8 cellular contexts compared by ENCODE assay signal in genomic region chr19:34403784-34404108, GRCh38. TPM values are rescaled to one million over a fixed set of nuclear protein-coding genes. Genes with fewer than 3 reads are reported as not detected.
DNase-seq lines count a peak whose midpoint lies in the region; ATAC-seq and TF ChIP-seq lines count a peak whose summit lies in the region.

No MANE protein-coding gene starts in this region.

- H3K4me1 Mint-ChIP-seq in neural progenitor cell = peaks cover 2% of the 10 kb centered on the region

- peaks cover 41% of the 10 kb centered on the region for H3K4me1 ChIP-seq in DND-41 (ENCODE audit: insufficient read depth, low read length)
- H3K4me1 ChIP-seq in neural progenitor cell = no peaks in the 10 kb centered on the region

- H3K36me3 Mint-ChIP-seq in neural progenitor cell = peaks cover 22% of the 10 kb centered on the region

- H3K9ac ChIP-seq in DND-41 (ENCODE audit: low read depth, low read length) (peak overlapping the region; percentile 88), neural progenitor cell (no peak overlapping the region)

- H3K27ac Mint-ChIP-seq in neural progenitor cell = no peak overlapping the region

- TF ChIP-seq CTCF in DND-41 (IDR thresholded peaks at IDR 0.05; ENCODE audit: borderline replicate concordance, extremely low read depth, low read length, poor library complexity, severe bottlenecking) = no peak
- TF ChIP-seq CTCF in choroid plexus epithelial cell (conservative IDR thresholded peaks at IDR 0.05; ENCODE audit: low read depth, low read length) = no peak
- no peak for TF ChIP-seq CTCF in neural progenitor cell (IDR thresholded peaks at IDR 0.05)

- no peaks in the 10 kb centered on the region for H3K9me3 Mint-ChIP-seq in neural progenitor cell

- H2AFZ ChIP-seq in DND-41 (ENCODE audit: low read depth, low read length) = peak overlapping the region; percentile 100
- peak overlapping the region; percentile 93 for H2AFZ ChIP-seq in neural progenitor cell (replicated peaks)

- peaks cover 2% of the 10 kb centered on the region for H3K27me3 Mint-ChIP-seq in neural progenitor cell (ENCODE audit: insufficient read depth, low read depth)

- H3K27ac ChIP-seq in DND-41 (ENCODE audit: low read length) (peak overlapping the region; percentile 72), neural progenitor cell (no peak overlapping the region)

- H3K4me2 ChIP-seq in DND-41 (ENCODE audit: insufficient read depth, low read length) (peak overlapping the region; percentile 99), neural progenitor cell (peak overlapping the region; percentile 83)

- peak overlapping the region; percentile 90 for H3K4me3 Mint-ChIP-seq in neural progenitor cell

- no peak for DNase-seq in DND-41
- DNase-seq in choroid plexus epithelial cell (ENCODE audit: low read depth) = no peak
- no peak for DNase-seq in neural progenitor cell (ENCODE audit: low spot score)
- DNase-seq in H4 (ENCODE audit: low spot score) = no peak
- no peak for DNase-seq in DMS 273 treated with DMSO at 0.1 percent for 48 hours (lab: John Stamatoyannopoulos, UW)
- no peak for DNase-seq in NCI-H510A treated with DMSO at 0.1 percent for 48 hours (lab: John Stamatoyannopoulos, UW)
- no peak for DNase-seq in pons (ENCODE audit: low spot score)

- H3K9me3 ChIP-seq in DND-41 (ENCODE audit: insufficient read depth, low read length, severe bottlenecking) = no peaks in the 10 kb centered on the region
- H3K9me3 ChIP-seq in neural progenitor cell (ENCODE audit: low read depth) = no peaks in the 10 kb centered on the region

- H3F3A ChIP-seq in neural progenitor cell (ENCODE audit: low read depth) = peaks cover 10% of the 10 kb centered on the region

- H3K79me2 ChIP-seq in DND-41 (ENCODE audit: insufficient read depth, low read length) (peaks cover 34% of the 10 kb centered on the region), neural progenitor cell (ENCODE audit: low read depth) (peaks cover 37% of the 10 kb centered on the region)

- H3K27me3 ChIP-seq in DND-41 (ENCODE audit: insufficient read depth, low read length, poor library complexity) = no peaks in the 10 kb centered on the region
- H3K27me3 ChIP-seq in neural progenitor cell = no peaks in the 10 kb centered on the region

- H4K20me1 ChIP-seq in DND-41 (ENCODE audit: insufficient read depth, low read length) (peaks cover 6% of the 10 kb centered on the region; the same call in 1 of the 2 replicates), neural progenitor cell (ENCODE audit: low read depth) (peaks cover 13% of the 10 kb centered on the region)

- ATAC-seq in DND-41 (ENCODE audit: insufficient read depth, low read depth) (no peak), HG03342 (IDR thresholded peaks at IDR 0.05; ENCODE audit: unreplicated experiment) (peak; percentile 19)

- H3K36me3 ChIP-seq in DND-41 (ENCODE audit: insufficient read depth, low read length) (peaks cover 34% of the 10 kb centered on the region), neural progenitor cell (no peaks in the 10 kb centered on the region)

- H3K4me3 ChIP-seq in DND-41 (ENCODE audit: low read depth in 1 of 2, low read length in 2 of 2) = peak overlapping the region; percentile 74 to 99; a peak in 3 of 4 replicates
- peak overlapping the region; percentile 90 for H3K4me3 ChIP-seq in choroid plexus epithelial cell (ENCODE audit: low read depth, low read length)
- peak overlapping the region; percentile 81 for H3K4me3 ChIP-seq in neural progenitor cell

RNA-seq across cellular contexts. Expression of gene PDCD2L, which starts 0.5 kb away (rescaled TPM):
- 15.2 and 26.9 TPM in 2 replicates for total RNA-seq in neural progenitor cell (ENCODE audit: low replicate concordance)
- 54.2 and 62.6 TPM in 2 replicates for total RNA-seq in H4 (2014; rRNA removed; shearing (Covaris generic))

RNA-seq across cellular contexts. Expression of gene UBA2, which starts 24.4 kb away (rescaled TPM):
- 305 and 373 TPM in 2 replicates for total RNA-seq in neural progenitor cell (ENCODE audit: low replicate concordance)
- total RNA-seq in H4 (2014; rRNA removed; shearing (Covaris generic)) = 258 and 295 TPM in 2 replicates

RNA-seq across cellular contexts. Expression of gene GPI, which starts 38.8 kb away (rescaled TPM):
- total RNA-seq in neural progenitor cell (ENCODE audit: low replicate concordance) = 109 and 224 TPM in 2 replicates
- total RNA-seq in H4 (2014; rRNA removed; shearing (Covaris generic)) = 387 and 418 TPM in 2 replicates
